Comparison of ENCODE assay signal across 1 cellular context in the genomic region with DNA sequence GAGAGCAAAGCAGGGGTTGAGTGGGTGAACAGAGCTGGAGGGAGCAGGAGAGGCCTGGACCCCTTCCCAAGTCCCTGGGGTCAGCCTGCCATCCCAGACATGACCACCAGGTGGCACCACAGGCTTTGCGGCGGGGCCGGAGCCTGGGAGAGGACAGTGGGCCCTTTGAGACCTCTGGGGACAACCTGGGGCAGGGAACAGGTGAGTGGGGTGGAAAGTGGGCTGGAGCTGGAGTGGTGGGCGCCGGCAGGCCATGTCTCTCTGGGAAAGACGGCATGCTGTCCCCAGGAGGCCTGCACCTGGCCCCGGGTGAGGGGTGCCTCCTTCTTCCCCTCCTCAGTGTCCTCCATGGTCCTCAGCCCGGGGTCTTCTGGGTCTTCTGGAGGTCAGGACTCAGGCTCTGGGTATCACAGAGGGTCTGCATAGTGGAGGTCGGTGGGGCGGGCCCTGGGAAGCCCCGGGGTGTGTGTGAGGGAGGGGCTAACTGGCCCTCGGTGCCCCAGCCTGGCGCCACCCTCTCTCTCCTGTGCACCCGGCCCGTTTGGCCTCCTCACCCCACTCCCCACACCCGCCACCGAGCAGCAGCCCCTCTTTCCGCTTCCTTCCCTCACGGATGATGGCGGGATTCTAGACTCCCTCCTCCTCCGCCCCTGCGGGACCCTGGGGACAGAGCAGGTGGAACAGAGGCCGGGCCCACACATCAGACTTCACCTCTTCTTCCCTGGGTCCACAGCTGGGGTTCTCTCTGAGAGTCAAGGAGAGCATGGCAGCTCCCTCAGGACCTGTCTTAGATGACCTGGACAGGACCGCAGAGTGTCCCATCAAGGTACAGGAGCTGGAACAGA.
A peak's percentile ranks its signal among the peaks of the same experiment; 100 is the strongest.
TF ChIP-seq lines count a peak whose summit lies in the region.

No MANE protein-coding gene starts in this region.

TF ChIP-seq in H1, 55 proteins besides CTCF, POLR2A, EP300 and RAD21:
- TF ChIP-seq KDM4A (IDR thresholded peaks at IDR 0.05; ENCODE audit: low read depth, low read length, severe bottlenecking) (no peak), MAX (IDR thresholded peaks at IDR 0.05) (0 out of 2 replicates have a peak, but pooled peaks have one; percentile 41), RXRA (IDR thresholded peaks at IDR 0.05; ENCODE audit: insufficient read depth, low read depth, low read length) (0 out of 2 replicates have a peak, but pooled peaks have one; percentile 52), JUND (IDR thresholded peaks at IDR 0.05; ENCODE audit: low read length) (0 out of 2 replicates have a peak, but pooled peaks have one; percentile 23)
